19 cellular contexts compared by ENCODE assay signal in the genomic region with DNA sequence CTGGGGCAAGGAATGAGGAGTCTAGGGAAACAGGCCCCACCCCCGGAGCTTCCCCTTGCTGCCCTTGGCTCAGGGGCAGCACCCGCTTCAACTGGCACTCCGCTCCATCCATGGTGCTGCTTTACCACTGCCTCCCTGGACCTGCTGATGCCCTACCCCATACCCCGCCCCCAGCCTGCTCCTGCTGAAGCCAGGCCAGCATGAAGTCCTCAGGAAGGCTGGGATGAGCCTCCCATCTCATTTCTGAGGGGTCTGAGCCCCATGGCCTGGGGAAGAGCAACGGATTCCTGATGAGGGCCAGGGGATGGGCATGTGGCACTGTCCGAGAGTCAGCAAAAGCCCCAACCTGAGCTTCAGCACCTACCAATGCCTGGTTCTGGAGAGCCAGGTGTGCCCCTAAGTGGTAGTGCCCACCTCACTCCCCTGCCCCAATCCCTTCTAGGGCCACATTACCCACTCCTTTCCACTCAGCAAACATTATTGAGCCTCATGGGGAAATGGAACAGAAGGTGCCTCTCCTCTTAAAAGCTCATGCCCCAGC. TPM values are rescaled to one million over a fixed set of nuclear protein-coding genes. Genes with fewer than 3 reads are reported as not detected.
DNase-seq lines count a peak whose midpoint lies in the region; ATAC-seq and TF ChIP-seq lines count a peak whose summit lies in the region.
"Had no signal": no experiment of that assay in that cellular context is flagged by ENCODE, and none has a peak within 500 bp of the region (broad histone marks: within the 10 kb centered on the region; RNA-seq: fewer than 3 reads in every experiment).

No MANE protein-coding gene starts in this region.

- H3K4me1 ChIP-seq in RWPE2 (ENCODE audit: insufficient read depth, poor library complexity, severe bottlenecking) = peaks cover 15% of the 10 kb centered on the region
- peaks cover 0 to 29% (median 12%) of the 10 kb centered on the region in 3 donors for H3K4me1 ChIP-seq in gastroesophageal sphincter
- peaks cover 8 to 62% (median 33%) of the 10 kb centered on the region in 6 donors for H3K4me1 ChIP-seq in spleen

- intact Hi-C loops in spleen (cut with DNase I; ENCODE audit: low total_unique reads) (no loop called here), lower leg skin (cut with DNase I; ENCODE audit: low total_unique reads) (loop anchor here (10.0 kb wide), 1 partner anchor 422 kb away; the partner anchor contains the start of gene GATA2)

- no peak for TF ChIP-seq EP300 in gastroesophageal sphincter (IDR thresholded peaks at IDR 0.05)

- peaks cover 56% of the 10 kb centered on the region for H3K36me3 ChIP-seq in RWPE2 (ENCODE audit: low read depth)
- peaks cover 0 to 54% of the 10 kb centered on the region in 2 donors for H3K36me3 ChIP-seq in gastroesophageal sphincter
- H3K36me3 ChIP-seq in spleen = peaks cover 0 to 56% (median 48%) of the 10 kb centered on the region in 6 donors

- H3K27me3 ChIP-seq in RWPE2 (ENCODE audit: insufficient read depth, poor library complexity, severe bottlenecking) (no peaks in the 10 kb centered on the region), gastroesophageal sphincter (no peaks in the 10 kb centered on the region), spleen (replicated peaks in 1 of 7) (peaks cover 0 to 16% (median 0%) of the 10 kb centered on the region in 7 donors)
- H3K27me3 ChIP-seq: brain microvascular endothelial cell had no signal

- H3K27ac ChIP-seq in RWPE2 (ENCODE audit: poor library complexity, severe bottlenecking) = peak overlapping the region; percentile 51
- peak overlapping the region in 3 of 4 donors; percentile 41 to 53 (median 41) for H3K27ac ChIP-seq in gastroesophageal sphincter
- peak overlapping the region in 3 of 8 donors; percentile 4 to 59 (median 27) for H3K27ac ChIP-seq in spleen
- H3K27ac ChIP-seq: BLaER1 treated with 17β-estradiol and CSF1 and Interleukin-3, amounts not matched to agents 10 nM and 100 nM; brain microvascular endothelial cell had no signal

- H3K9me3 ChIP-seq in RWPE2 (ENCODE audit: severe bottlenecking) = no peaks in the 10 kb centered on the region
- no peaks in the 10 kb centered on the region for H3K9me3 ChIP-seq in gastroesophageal sphincter
- H3K9me3 ChIP-seq in spleen = no peaks in the 10 kb centered on the region
- H3K9me3 ChIP-seq: BLaER1 treated with 17β-estradiol and CSF1 and Interleukin-3, amounts not matched to agents 10 nM and 100 nM; sigmoid colon; SK-N-SH had no signal

- WGBS in gastroesophageal sphincter (ENCODE audit: low coverage in 1 of 2), 2 donors = no CpG with 5 or more reads among the region's 6 CpGs
- WGBS in spleen, 5 donors = 77 to 92% (median 88%) methylated on average over 5 to 6 of the region's 6 CpGs
- WGBS in lower leg skin, 2 donors = 86 to 87% methylated on average over 6 of the region's 6 CpGs

- H3K4me3 ChIP-seq in RWPE2 (ENCODE audit: severe bottlenecking) = no peak overlapping the region
- H3K4me3 ChIP-seq in gastroesophageal sphincter = no peak overlapping the region
- no peak overlapping the region for H3K4me3 ChIP-seq in spleen
- no peak overlapping the region for H3K4me3 ChIP-seq in lower leg skin (ENCODE audit: low read depth, poor library complexity, severe bottlenecking)
- H3K4me3 ChIP-seq: BLaER1 treated with 17β-estradiol and CSF1 and Interleukin-3, amounts not matched to agents 10 nM and 100 nM; sigmoid colon had no signal

- in situ Hi-C loops in GM18951 (cut with MboI; ENCODE audit: low sequenced_read_pairs, unreplicated experiment) = no loop called here

- TF ChIP-seq CTCF in RWPE2 (IDR thresholded peaks at IDR 0.05; ENCODE audit: poor library complexity, severe bottlenecking) = no peak
- no peak for TF ChIP-seq CTCF in gastroesophageal sphincter (IDR thresholded peaks at IDR 0.05)
- no peak for TF ChIP-seq CTCF in spleen (IDR thresholded peaks at IDR 0.05 in 8 of 11, conservative IDR thresholded peaks at IDR 0.05 in 3 of 11)
- TF ChIP-seq CTCF in lower leg skin (IDR thresholded peaks at IDR 0.05) = no peak

- TF ChIP-seq POLR2A in GM18951 (IDR thresholded peaks at IDR 0.05; ENCODE audit: extremely low read depth, insufficient read depth, insufficient read length) (peak; percentile 14), gastroesophageal sphincter (IDR thresholded peaks at IDR 0.05) (no peak), spleen (IDR thresholded peaks at IDR 0.05) (no peak), lower leg skin (IDR thresholded peaks at IDR 0.05) (no peak)

- no peak for DNase-seq in RWPE2 (ENCODE audit: low spot score)
- DNase-seq in spleen = peak; percentile 65
- no peak for DNase-seq in lower leg skin (ENCODE audit: low spot score in 2 of 2)
- DNase-seq in dedifferentiated amniotic fluid mesenchymal stem cell (ENCODE audit: extremely low spot score) = no peak
- DNase-seq: activated CD4-positive, alpha-beta T cell treated with anti-CD3 and anti-CD28 coated beads, Interleukin-2, amount 10 ng/mL, durations not matched to agents 7 days and 5 days; activated naive CD4-positive, alpha-beta T cell treated with anti-CD3 and anti-CD28 coated beads, Interleukin-2, amount 50 U/mL, for 16 hours; activated T-cell treated with anti-CD3 and anti-CD28 coated beads, Interleukin-2, amount 50 U/mL, for 1 hour; brain microvascular endothelial cell; HCEC 1CT; Kasumi-1; NCI-H1105 treated with DMSO at 0.1 percent for 48 hours; NCI-H526 treated with DMSO at 0.1 percent for 48 hours; sigmoid colon; SK-N-SH; stimulated activated CD4-positive, alpha-beta T cell treated with anti-CD3 and anti-CD28 coated beads, Interleukin-2, amount 100 ng/mL, for 48 hours had no signal

- no peak for ATAC-seq in RWPE2 (ENCODE audit: low read depth)
- ATAC-seq in gastroesophageal sphincter = no peak
- ATAC-seq in activated CD4-positive, CD25-positive, alpha-beta regulatory T cell treated with anti-CD3 and anti-CD28 coated beads, Interleukin-2, amount 50 U/mL, for 24 hours = no peak

RNA-seq across cellular contexts. Expression of gene SEC61A1, which starts 21.0 kb away (rescaled TPM):
- total RNA-seq in gastroesophageal sphincter (100 to 1,000 TPM in 1 of 4 donors, 10 to 100 TPM in 3; 72.2 to 109 (median 91.6) TPM), spleen (100 to 1,000 TPM; 104 to 136 (median 122) TPM), lower leg skin (100 to 1,000 TPM in 2 of 4 donors, 10 to 100 TPM in 2; 53.3 to 120 (median 88.9) TPM)
- 10 to 100 TPM; 49.0 to 66.0 (median 51.2) TPM for polyA plus RNA-seq in spleen

RNA-seq across cellular contexts. Expression of gene RUVBL1, which starts 50.4 kb away (rescaled TPM):
- total RNA-seq in gastroesophageal sphincter (10 to 100 TPM; 19.4 to 27.8 (median 26.7) TPM), spleen (10 to 100 TPM; 25.2 to 32.6 (median 29.2) TPM), lower leg skin (10 to 100 TPM; 14.4 to 21.2 (median 19.8) TPM)
- 10 to 100 TPM; 21.6 to 36.4 (median 33.3) TPM for polyA plus RNA-seq in spleen
